In the genomic region with DNA sequence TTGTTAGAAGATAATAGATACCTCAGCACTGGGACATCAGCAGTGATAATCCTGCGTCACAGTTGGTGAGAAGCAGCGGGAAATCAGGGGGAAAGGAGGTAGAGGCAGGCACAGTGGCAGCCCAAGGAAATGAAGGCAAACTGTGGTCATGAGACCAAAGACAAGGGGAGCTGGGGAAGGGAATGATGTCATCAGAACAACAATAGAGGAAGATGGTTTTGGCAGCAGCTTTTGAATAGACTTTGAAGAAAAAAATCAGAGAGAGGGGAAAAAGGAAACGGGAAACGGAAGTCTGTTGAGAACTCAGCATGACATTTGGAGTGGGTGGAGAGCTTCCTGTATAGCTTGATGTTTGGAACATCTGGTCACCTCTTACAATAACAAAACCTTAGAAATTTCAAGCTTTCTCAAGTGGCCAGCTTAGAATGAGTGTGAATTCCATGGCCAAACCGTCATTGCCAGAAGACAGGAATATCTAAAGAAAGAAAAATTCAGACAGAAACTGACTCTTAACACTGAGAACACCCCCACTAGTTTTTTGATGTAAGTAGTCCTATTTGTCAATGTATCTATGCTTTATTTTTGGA, we compare ENCODE assay signal across 7 cellular contexts. TPM values are rescaled to one million over a fixed set of nuclear protein-coding genes. Genes with fewer than 3 reads are reported as not detected.
DNase-seq lines count a peak whose midpoint lies in the region; ATAC-seq and TF ChIP-seq lines count a peak whose summit lies in the region.

No MANE protein-coding gene starts in this region.

- H3K27me3 Mint-ChIP-seq in type B pancreatic cell = peaks cover 16% of the 10 kb centered on the region

- peak overlapping the region; percentile 17 for H3K27ac Mint-ChIP-seq in type B pancreatic cell

- TF ChIP-seq CTCF in GM12865 (IDR thresholded peaks at IDR 0.05; ENCODE audit: insufficient read depth, low read depth, low read length, missing control alignments) (no peak), type B pancreatic cell (conservative IDR thresholded peaks at IDR 0.05) (no peak)

- H3K36me3 Mint-ChIP-seq in type B pancreatic cell = no peaks in the 10 kb centered on the region

- H3K9ac ChIP-seq in HUES6 (ENCODE audit: low read length) (peak overlapping the region; percentile 18), iPS-18a (ENCODE audit: low read length) (peak overlapping the region; percentile 41)

- H3K27ac ChIP-seq in HUES6 (ENCODE audit: low read depth, low read length) (peak overlapping the region; percentile 50; the same call in 1 of the 2 replicates), iPS-18a (ENCODE audit: low read length) (no peak overlapping the region)

- H3K36me3 ChIP-seq in HUES6 (ENCODE audit: control insufficient read depth, insufficient read depth, low read length) (no peaks in the 10 kb centered on the region), iPS-18a (ENCODE audit: control insufficient read depth, low read depth, low read length) (no peaks in the 10 kb centered on the region)

- peak overlapping the region; percentile 11 for H3K4me3 Mint-ChIP-seq in type B pancreatic cell

- peaks cover 14% of the 10 kb centered on the region for H3K4me1 ChIP-seq in HUES6 (ENCODE audit: control insufficient read depth, insufficient read depth, low read length)
- H3K4me1 ChIP-seq in iPS-18a (ENCODE audit: control insufficient read depth, low read depth, low read length) = peaks cover 14% of the 10 kb centered on the region

- DNase-seq in GM12865 (ENCODE audit: low read depth) (peak; percentile 37), type B pancreatic cell (ENCODE audit: extremely low spot score, unreplicated experiment) (peak; percentile 36), COLO829 (ENCODE audit: low spot score) (no peak)
- peak; percentile 28 for DNase-seq in activated CD4-positive, alpha-beta T cell treated with anti-CD3 and anti-CD28 coated beads, Interleukin-2, amount 50 U/mL, for 1 hour

- H3K4me3 ChIP-seq in GM12865 (ENCODE audit: low read depth, low read length) (no peak overlapping the region), HUES6 (ENCODE audit: low read depth, low read length) (peak overlapping the region; percentile 7; the same call in 1 of the 2 replicates), iPS-18a (ENCODE audit: low read length) (no peak overlapping the region)

- no peaks in the 10 kb centered on the region for H3K27me3 ChIP-seq in HUES6 (ENCODE audit: control insufficient read depth, insufficient read depth, low read length)
- H3K27me3 ChIP-seq in iPS-18a (ENCODE audit: control insufficient read depth, insufficient read depth, low read length) = no peaks in the 10 kb centered on the region

- H3K9me3 ChIP-seq in HUES6 (ENCODE audit: control insufficient read depth, insufficient read depth, low read depth, low read length) = no peaks in the 10 kb centered on the region
- H3K9me3 ChIP-seq in iPS-18a (ENCODE audit: control insufficient read depth, low read depth, low read length) = no peaks in the 10 kb centered on the region

- peaks cover 26% of the 10 kb centered on the region for H3K4me1 Mint-ChIP-seq in type B pancreatic cell (ENCODE audit: unreplicated experiment)

- peak; percentile 58 for ATAC-seq in GM21515 (IDR thresholded peaks at IDR 0.05; ENCODE audit: unreplicated experiment)

- no peaks in the 10 kb centered on the region for H3K9me3 Mint-ChIP-seq in type B pancreatic cell

RNA-seq across cellular contexts. Expression of a gene that starts 18.4 kb away (rescaled TPM):
- 38.8 and 48.5 TPM in 2 replicates for total RNA-seq in type B pancreatic cell (ENCODE audit: low replicate concordance)
